ENCODE assay signal across 8 cellular contexts in the genomic region with DNA sequence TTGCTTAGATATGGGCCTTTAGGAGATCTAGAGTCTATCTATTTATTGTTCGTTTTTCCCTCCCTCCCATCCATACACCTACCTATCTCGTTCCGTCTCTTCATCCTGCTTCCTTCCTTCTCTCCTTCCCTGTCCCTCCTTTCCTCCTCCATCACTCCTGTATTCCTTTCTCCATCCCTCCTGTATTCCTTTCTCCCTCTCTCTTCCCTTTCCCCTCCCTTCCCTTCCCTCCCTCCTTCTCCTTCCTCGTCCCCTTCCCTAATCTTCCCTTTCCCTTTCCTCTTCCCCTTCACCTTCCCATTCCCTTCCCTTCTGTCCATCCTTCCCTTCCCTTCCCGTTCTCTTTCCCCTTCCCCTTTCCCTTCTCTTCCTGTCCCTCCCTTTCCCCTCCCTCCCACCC. TPM values are rescaled to one million over a fixed set of nuclear protein-coding genes. Genes with fewer than 3 reads are reported as not detected.
"Had no signal": no experiment of that assay in that cellular context is flagged by ENCODE, and none has a peak within 500 bp of the region (broad histone marks: within the 10 kb centered on the region; RNA-seq: fewer than 3 reads in every experiment).

No MANE protein-coding gene starts in this region.

- DNase-seq: GF-D8 had no signal

- ATAC-seq: GM12878 had no signal

- FAIRE-seq: G401.6, GM12878, GM12891, GM12892, GM18507, GM19239 had no signal

- H3K4me3 ChIP-seq: GM12878 had no signal

RNA-seq across cellular contexts. Expression of a gene that starts 10.6 kb away (rescaled TPM):
- total RNA-seq: G401 had no signal
- polyA plus RNA-seq: GM12878 had no signal

RNA-seq across cellular contexts. Expression of a gene that starts 35.8 kb away (rescaled TPM):
- total RNA-seq: G401, GM12878 had no signal
- polyA plus RNA-seq: GM12878 had no signal
